Comparison of ENCODE assay signal across 8 cellular contexts in the genomic region with DNA sequence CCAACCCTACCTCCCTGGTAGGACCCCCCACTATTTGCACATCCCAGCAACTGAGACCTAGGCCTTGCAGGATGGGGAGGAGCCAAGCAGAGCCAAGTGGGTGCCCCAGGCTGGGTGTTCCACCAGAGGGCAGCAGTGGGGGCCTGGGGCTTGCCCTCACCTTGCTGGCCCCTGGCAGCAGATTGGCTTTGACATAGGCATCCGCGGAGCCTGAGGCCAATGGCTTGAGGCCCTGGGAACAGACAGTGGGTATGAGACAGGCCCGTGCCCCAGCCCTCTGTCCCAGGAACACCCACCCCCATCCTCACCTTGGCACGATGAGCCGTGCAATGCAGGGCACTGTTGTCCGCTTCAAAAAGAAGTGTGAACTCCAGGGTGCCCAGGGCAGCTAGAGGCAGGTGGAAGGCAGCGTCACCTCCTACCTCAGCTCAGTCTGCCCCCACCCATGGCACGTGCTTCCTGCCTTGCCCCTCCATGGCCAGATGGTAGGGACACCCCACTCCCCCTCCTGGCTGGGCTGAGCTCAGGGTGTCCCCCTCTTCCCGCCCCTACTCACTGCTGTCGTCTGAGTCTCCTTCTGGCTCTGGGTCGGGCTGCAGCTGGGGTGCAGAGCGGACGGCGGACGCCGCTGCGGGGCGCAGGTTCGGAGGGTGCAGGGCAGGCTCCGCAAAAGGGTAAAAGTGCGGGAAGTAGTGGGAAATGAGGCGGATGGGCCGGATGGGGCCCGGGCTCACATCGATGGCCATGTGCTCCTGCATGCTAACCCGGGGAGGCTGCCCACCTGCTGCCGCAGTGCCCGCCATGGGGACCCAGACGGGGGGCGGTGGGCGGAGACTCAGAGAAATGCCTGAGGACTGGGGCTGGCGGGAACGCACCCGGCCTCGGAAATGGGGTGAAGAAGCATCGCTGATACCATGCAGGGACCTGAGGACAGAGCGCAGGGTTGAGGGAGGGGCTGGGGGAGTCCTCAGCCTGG. TPM values are rescaled to one million over a fixed set of nuclear protein-coding genes. Genes with fewer than 3 reads are reported as not detected.
DNase-seq lines count a peak whose midpoint lies in the region; ATAC-seq and FAIRE-seq lines count a peak whose summit lies in the region.

No MANE protein-coding gene starts in this region.

- H3K36me3 Mint-ChIP-seq in T-helper 1 cell treated with Interleukin-12 subunit alpha and Interleukin-12 subunit beta and Interleukin-4 antibody, amounts not matched to agents 30 μg/mL and 1 μg/mL, for 36 hours (ENCODE audit: low read depth), result peaks cover 15% of the 10 kb centered on the region
- peaks cover 20% of the 10 kb centered on the region for H3K36me3 Mint-ChIP-seq in central memory CD8-positive, alpha-beta T cell (ENCODE audit: insufficient read depth)
- H3K36me3 Mint-ChIP-seq in naive B cell, result no peaks in the 10 kb centered on the region

- H3K9me3 Mint-ChIP-seq in T-helper 1 cell treated with Interleukin-12 subunit alpha and Interleukin-12 subunit beta and Interleukin-4 antibody, amounts not matched to agents 30 μg/mL and 1 μg/mL, for 36 hours, result no peaks in the 10 kb centered on the region
- H3K9me3 Mint-ChIP-seq in central memory CD8-positive, alpha-beta T cell, result no peaks in the 10 kb centered on the region
- no peaks in the 10 kb centered on the region for H3K9me3 Mint-ChIP-seq in naive B cell

- peaks cover 16% of the 10 kb centered on the region for H3K27me3 Mint-ChIP-seq in T-helper 1 cell treated with Interleukin-12 subunit alpha and Interleukin-12 subunit beta and Interleukin-4 antibody, amounts not matched to agents 30 μg/mL and 1 μg/mL, for 36 hours (ENCODE audit: low read depth)
- no peaks in the 10 kb centered on the region for H3K27me3 Mint-ChIP-seq in central memory CD8-positive, alpha-beta T cell
- H3K27me3 Mint-ChIP-seq in naive B cell, result no peaks in the 10 kb centered on the region

- DNase-seq in COLO668 (lab: John Stamatoyannopoulos, UW; ENCODE audit: unreplicated experiment) (peak; percentile 58), HTR-8/SVneo (ENCODE audit: insufficient read length, low spot score) (peak; percentile 61), naive B cell (peak; percentile 37), HCEC 1CT (no peak)
- peak in 1 of 2 donors; percentile 46 for DNase-seq in central memory CD8-positive, alpha-beta T cell (ENCODE audit: low spot score in 2 of 2)

- H3K4me3 Mint-ChIP-seq in T-helper 1 cell treated with Interleukin-12 subunit alpha and Interleukin-12 subunit beta and Interleukin-4 antibody, amounts not matched to agents 30 μg/mL and 1 μg/mL, for 36 hours, result no peak overlapping the region
- H3K4me3 Mint-ChIP-seq in central memory CD8-positive, alpha-beta T cell, result peak overlapping the region; percentile 78
- peak overlapping the region in 7 of 8 donors; percentile 3 to 84 (median 62) for H3K4me3 Mint-ChIP-seq in naive B cell

- H3K27ac Mint-ChIP-seq in T-helper 1 cell treated with Interleukin-12 subunit alpha and Interleukin-12 subunit beta and Interleukin-4 antibody, amounts not matched to agents 30 μg/mL and 1 μg/mL, for 36 hours, result peak overlapping the region; percentile 98
- H3K27ac Mint-ChIP-seq in central memory CD8-positive, alpha-beta T cell (ENCODE audit: low read depth), result peak overlapping the region; percentile 75
- H3K27ac Mint-ChIP-seq in naive B cell, result peak overlapping the region; percentile 72 to 99 (median 98)

- no peak for ATAC-seq in central memory CD8-positive, alpha-beta T cell (replicated peaks; ENCODE audit: extremely low read depth, poor library complexity, severe bottlenecking)
- ATAC-seq in naive B cell (ENCODE audit: low read depth in 2 of 2), result no peak
- ATAC-seq in HG03280 (IDR thresholded peaks at IDR 0.05; ENCODE audit: unreplicated experiment), result no peak
- ATAC-seq in HG03025 (IDR thresholded peaks at IDR 0.05; ENCODE audit: low FRiP score, unreplicated experiment), result no peak

- H3K4me1 Mint-ChIP-seq in T-helper 1 cell treated with Interleukin-12 subunit alpha and Interleukin-12 subunit beta and Interleukin-4 antibody, amounts not matched to agents 30 μg/mL and 1 μg/mL, for 36 hours (ENCODE audit: low read depth), result peaks cover 25% of the 10 kb centered on the region
- H3K4me1 Mint-ChIP-seq in central memory CD8-positive, alpha-beta T cell, result peaks cover 40% of the 10 kb centered on the region
- H3K4me1 Mint-ChIP-seq in naive B cell, result peaks cover 31 to 38% (median 32%) of the 10 kb centered on the region in 3 donors

- peak; percentile 86 for FAIRE-seq in HTR-8/SVneo (lab: Jason Lieb, UNC)

RNA-seq across cellular contexts. Expression of gene NDUFV1, which starts 9.0 kb away (rescaled TPM):
- polyA plus RNA-seq in naive B cell (ENCODE audit: low read depth in 6 of 6), result 100 to 1,000 TPM; 110 to 165 (median 124) TPM

RNA-seq across cellular contexts. Expression of gene NUDT8, which starts 14.0 kb away (rescaled TPM):
- polyA plus RNA-seq in naive B cell (ENCODE audit: low read depth in 6 of 6), result 10 to 100 TPM in 3 of 6 donors, 1 to 10 TPM in 3; 2.9 to 15.3 (median 10.0) TPM

RNA-seq across cellular contexts. Expression of gene TBX10, which starts 23.8 kb away (rescaled TPM):
- not detected for polyA plus RNA-seq in naive B cell (ENCODE audit: low read depth in 6 of 6)

RNA-seq across cellular contexts. Expression of gene GSTP1, which starts 32.1 kb away (rescaled TPM):
- polyA plus RNA-seq in naive B cell (ENCODE audit: low read depth in 6 of 6), result 100 to 1,000 TPM; 225 to 406 (median 317) TPM

RNA-seq across cellular contexts. Expression of gene ACY3, which starts 34.8 kb away (rescaled TPM):
- 1 to 10 TPM in 5 of 6 donors, under 1 TPM in 1; 0.80 to 6.6 (median 2.5) TPM for polyA plus RNA-seq in naive B cell (ENCODE audit: low read depth in 6 of 6)
